ENCODE assay signal across 8 cellular contexts in the genomic region with DNA sequence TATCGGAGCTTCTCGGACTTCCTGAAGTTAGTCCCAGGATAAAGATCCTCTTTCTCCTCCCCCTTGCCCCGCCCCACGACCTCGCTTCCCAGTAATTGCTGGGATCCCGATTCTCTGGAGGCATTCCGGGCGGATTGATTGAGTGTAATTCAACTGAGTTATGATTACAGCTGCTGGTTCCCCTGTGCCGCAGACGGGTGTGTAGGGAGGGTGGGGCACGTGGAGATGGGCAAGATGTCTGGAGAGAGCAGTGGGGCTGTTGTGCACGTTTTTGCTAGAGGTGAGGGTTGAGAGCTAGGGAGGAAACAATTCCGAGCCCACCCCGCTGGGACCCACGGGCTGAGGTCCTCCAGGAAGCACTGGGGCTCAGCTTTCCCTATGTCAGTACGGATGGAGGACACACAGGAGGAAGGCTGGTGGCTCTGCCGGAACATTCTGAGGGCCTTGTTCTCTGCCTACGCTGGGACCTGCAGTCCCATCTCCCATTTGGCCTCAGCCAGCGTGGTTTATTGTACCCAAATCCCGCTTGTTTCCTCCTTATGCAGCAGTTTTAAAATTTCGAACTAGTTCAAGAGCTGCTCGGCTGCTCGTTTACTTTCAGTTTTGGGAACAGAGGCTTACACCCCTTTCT. TPM values are rescaled to one million over a fixed set of nuclear protein-coding genes. Genes with fewer than 3 reads are reported as not detected.
A peak's percentile ranks its signal among the peaks of the same experiment; 100 is the strongest.
DNase-seq lines count a peak whose midpoint lies in the region; TF ChIP-seq lines count a peak whose summit lies in the region.

No MANE protein-coding gene starts in this region.

- DNase-seq in CD1c-positive myeloid dendritic cell (ENCODE audit: extremely low spot score), result peak; percentile 8
- peak; percentile 58 for DNase-seq in NB4 (ENCODE audit: low read depth)
- no peak for DNase-seq in effector memory CD4-positive, alpha-beta T cell
- DNase-seq in osteocyte (ENCODE audit: extremely low spot score, unreplicated experiment), result no peak
- no peak for DNase-seq in DMS114 treated with DMSO at 0.1 percent for 48 hours (lab: John Stamatoyannopoulos, UW; ENCODE audit: unreplicated experiment)
- no peak for DNase-seq in erythroblast (lab: John Stamatoyannopoulos, UW)
- DNase-seq in ureter (ENCODE audit: low spot score), result no peak
- no peak for DNase-seq in effector CD8-positive, alpha-beta T cell (lab: John Stamatoyannopoulos, UW)

- no peaks in the 10 kb centered on the region for H3K9me3 ChIP-seq in effector memory CD4-positive, alpha-beta T cell (ENCODE audit: control insufficient read depth, low read length)

- H3K9me3 Mint-ChIP-seq in osteocyte (ENCODE audit: unreplicated experiment), result peaks cover 8% of the 10 kb centered on the region

- TF ChIP-seq CTCF in NB4 (IDR thresholded peaks at IDR 0.05; ENCODE audit: low read depth, low read length), result no peak
- no peak for TF ChIP-seq CTCF in osteocyte (IDR thresholded peaks at IDR 0.05)

- peak overlapping the region; percentile 43 for H3K4me3 ChIP-seq in NB4 (ENCODE audit: low read depth, low read length)
- peak overlapping the region; percentile 54 for H3K4me3 ChIP-seq in effector memory CD4-positive, alpha-beta T cell (ENCODE audit: insufficient read depth, low read depth, low read length, poor library complexity, severe bottlenecking)

- no peak for TF ChIP-seq POLR2A in NB4 (IDR thresholded peaks at IDR 0.05; ENCODE audit: extremely low read depth, insufficient read length)
- TF ChIP-seq POLR2A in erythroblast (IDR thresholded peaks at IDR 0.05; ENCODE audit: low read length), result no peak

- H3K27me3 Mint-ChIP-seq in osteocyte (ENCODE audit: unreplicated experiment), result peaks cover 85% of the 10 kb centered on the region

- H3K4me3 Mint-ChIP-seq in osteocyte (ENCODE audit: unreplicated experiment), result peak overlapping the region; percentile 76

- H3K27me3 ChIP-seq in effector memory CD4-positive, alpha-beta T cell (replicated peaks; ENCODE audit: control insufficient read depth, insufficient read depth, low read length, poor library complexity, severe bottlenecking), result peaks cover 72% of the 10 kb centered on the region

- H3K27ac Mint-ChIP-seq in osteocyte (ENCODE audit: unreplicated experiment), result no peak overlapping the region

- no peaks in the 10 kb centered on the region for H3K36me3 ChIP-seq in effector memory CD4-positive, alpha-beta T cell (ENCODE audit: control insufficient read depth, insufficient read depth, low read length)

- peaks cover 18% of the 10 kb centered on the region for H3K4me1 ChIP-seq in effector memory CD4-positive, alpha-beta T cell (ENCODE audit: control insufficient read depth, insufficient read depth, low read length, poor library complexity, severe bottlenecking)

- H3K27ac ChIP-seq in effector memory CD4-positive, alpha-beta T cell (ENCODE audit: insufficient read depth, low read length, poor library complexity, severe bottlenecking), result no peak overlapping the region

- H3K4me1 Mint-ChIP-seq in osteocyte (ENCODE audit: unreplicated experiment), result peaks cover 44% of the 10 kb centered on the region

- H3K36me3 Mint-ChIP-seq in osteocyte (ENCODE audit: unreplicated experiment), result peaks cover 4% of the 10 kb centered on the region

RNA-seq across cellular contexts. Expression of gene DMRT2, which starts 2.4 kb away (rescaled TPM):
- total RNA-seq in osteocyte, result not detected in 2 replicates
- 0.26 TPM for total RNA-seq in ureter

Comparison
In these comparisons a context has a peak if more than half of its experiments do, and no peak if none do; other contexts are left out.
1. DNase-seq: peak in CD1c-positive myeloid dendritic cell (single experiment) and NB4 (single experiment); none in effector memory CD4-positive, alpha-beta T cell (0 of 3), osteocyte (single experiment), DMS114 treated with DMSO at 0.1 percent for 48 hours (single experiment), erythroblast (0 of 2), ureter (single experiment) and effector CD8-positive, alpha-beta T cell (single experiment).